16 cellular contexts compared by ENCODE assay signal in genomic region chr2:216714412-216714775, GRCh38. TPM values are rescaled to one million over a fixed set of nuclear protein-coding genes. Genes with fewer than 3 reads are reported as not detected.
DNase-seq lines count a peak whose midpoint lies in the region; ATAC-seq and TF ChIP-seq lines count a peak whose summit lies in the region.
"Had no signal": no experiment of that assay in that cellular context is flagged by ENCODE, and none has a peak within 500 bp of the region (broad histone marks: within the 10 kb centered on the region; RNA-seq: fewer than 3 reads in every experiment).

No MANE protein-coding gene starts in this region.

- no peak for TF ChIP-seq CTCF in foreskin keratinocyte (conservative IDR thresholded peaks at IDR 0.05)
- no peak for TF ChIP-seq CTCF in smooth muscle cell (IDR thresholded peaks at IDR 0.05; ENCODE audit: borderline replicate concordance, insufficient read depth, poor library complexity, severe bottlenecking)

- no peaks in the 10 kb centered on the region for H3K36me3 Mint-ChIP-seq in naive thymus-derived CD4-positive, alpha-beta T cell

- H3K27ac Mint-ChIP-seq in naive thymus-derived CD4-positive, alpha-beta T cell, result no peak overlapping the region
- H3K27ac Mint-ChIP-seq: CD4-positive, alpha-beta T cell had no signal

- ATAC-seq in SK-N-SH treated with all-trans-retinoic acid at 6 μM for 48 hours (peak; percentile 5; the same call in 1 of the 3 replicates), foreskin keratinocyte (peak; percentile 43)
- ATAC-seq in naive thymus-derived CD4-positive, alpha-beta T cell, result no peak
- ATAC-seq: HepG2, left lobe of liver, right lobe of liver had no signal

- H3K27me3 ChIP-seq in foreskin keratinocyte (no peaks in the 10 kb centered on the region), smooth muscle cell (ENCODE audit: low read depth) (no peaks in the 10 kb centered on the region), H7 (ENCODE audit: control insufficient read depth, insufficient read depth, low read length) (no peaks in the 10 kb centered on the region)
- no peaks in the 10 kb centered on the region for H3K27me3 ChIP-seq in naive thymus-derived CD4-positive, alpha-beta T cell (ENCODE audit: control insufficient read depth in 2 of 2, insufficient read depth in 2 of 2, low read length in 2 of 2)
- H3K27me3 ChIP-seq: right lobe of liver had no signal

- H2AFZ ChIP-seq in smooth muscle cell (ENCODE audit: low read depth), result no peak overlapping the region

- H3K4me1 ChIP-seq in foreskin keratinocyte (peaks cover 53% of the 10 kb centered on the region), smooth muscle cell (ENCODE audit: low read depth) (peaks cover 7% of the 10 kb centered on the region)
- H3K4me1 ChIP-seq in naive thymus-derived CD4-positive, alpha-beta T cell (ENCODE audit: control insufficient read depth in 2 of 2, insufficient read depth in 2 of 2, low read length in 2 of 2), result no peaks in the 10 kb centered on the region
- H3K4me1 ChIP-seq: right lobe of liver had no signal

- peak overlapping the region; percentile 56 for H3K27ac ChIP-seq in foreskin keratinocyte
- peak overlapping the region; percentile 64 for H3K27ac ChIP-seq in smooth muscle cell (ENCODE audit: low read depth)
- H3K27ac ChIP-seq in naive thymus-derived CD4-positive, alpha-beta T cell (ENCODE audit: low read depth, low read length), result no peak overlapping the region
- H3K27ac ChIP-seq: right lobe of liver had no signal

- no peaks in the 10 kb centered on the region for H3F3A ChIP-seq in smooth muscle cell (ENCODE audit: low read depth)

- POLR2A ChIA-PET in naive thymus-derived CD4-positive, alpha-beta T cell (lab: Charles Lee), result no interaction called here

- H3K4me3 Mint-ChIP-seq in naive thymus-derived CD4-positive, alpha-beta T cell, result no peak overlapping the region
- H3K4me3 Mint-ChIP-seq: CD4-positive, alpha-beta T cell had no signal

- H3K4me3 ChIP-seq in smooth muscle cell (no peak overlapping the region), H7 (ENCODE audit: insufficient read depth, low read depth, low read length) (no peak overlapping the region)
- no peak overlapping the region for H3K4me3 ChIP-seq in naive thymus-derived CD4-positive, alpha-beta T cell (ENCODE audit: low read length)
- H3K4me3 ChIP-seq: right lobe of liver had no signal

- WGBS in smooth muscle cell (ENCODE audit: low lambda C conversion rate), result 70% methylated on average over 3 of the region's 3 CpGs

- peak; percentile 37 for DNase-seq in GM03348 (ENCODE audit: low spot score)
- DNase-seq in foreskin keratinocyte, result peak; percentile 75 to 93
- DNase-seq in smooth muscle cell (lab: John Stamatoyannopoulos, UW; ENCODE audit: unreplicated experiment), result no peak
- DNase-seq in CD1c-positive myeloid dendritic cell (ENCODE audit: extremely low spot score), result no peak
- no peak for DNase-seq in H7
- no peak for DNase-seq in activated CD4-positive, alpha-beta T cell treated with anti-CD3 and anti-CD28 coated beads for 1 hour
- no peak for DNase-seq in naive thymus-derived CD4-positive, alpha-beta T cell
- DNase-seq: CD4-positive, alpha-beta T cell; dermis blood vessel endothelial cell; NCI-H1105; NCI-H2227 treated with DMSO at 0.1 percent for 48 hours; right lobe of liver; stimulated activated naive CD4-positive, alpha-beta T cell had no signal

- H3K4me2 ChIP-seq in smooth muscle cell, result peak overlapping the region; percentile 16

- no peaks in the 10 kb centered on the region for H4K20me1 ChIP-seq in smooth muscle cell (ENCODE audit: low read depth)

- peaks cover 0 to 23% (median 10%) of the 10 kb centered on the region in 5 donors for H3K27me3 Mint-ChIP-seq in naive thymus-derived CD4-positive, alpha-beta T cell
- H3K27me3 Mint-ChIP-seq: CD4-positive, alpha-beta T cell had no signal

- H3K36me3 ChIP-seq in smooth muscle cell (ENCODE audit: low read depth) (no peaks in the 10 kb centered on the region), H7 (replicated peaks; ENCODE audit: control insufficient read depth, insufficient read depth, low read length) (no peaks in the 10 kb centered on the region)
- H3K36me3 ChIP-seq in naive thymus-derived CD4-positive, alpha-beta T cell (ENCODE audit: control insufficient read depth in 2 of 3, insufficient read depth in 3 of 3, low read length in 3 of 3), result no peaks in the 10 kb centered on the region
- H3K36me3 ChIP-seq: right lobe of liver had no signal

- peaks cover under 1% of the 10 kb centered on the region for H3K9me3 ChIP-seq in smooth muscle cell (replicated peaks; ENCODE audit: low read depth)
- no peaks in the 10 kb centered on the region for H3K9me3 ChIP-seq in naive thymus-derived CD4-positive, alpha-beta T cell (ENCODE audit: control insufficient read depth in 2 of 3, low read length in 3 of 3)
- H3K9me3 ChIP-seq: right lobe of liver had no signal

- intact Hi-C loops in naive thymus-derived CD4-positive, alpha-beta T cell (cut with micrococcal nuclease), result no loop called here

- no peaks in the 10 kb centered on the region for H3K79me2 ChIP-seq in smooth muscle cell (ENCODE audit: low read depth)

- peaks cover 0 to 5% (median 0%) of the 10 kb centered on the region in 11 donors for H3K9me3 Mint-ChIP-seq in naive thymus-derived CD4-positive, alpha-beta T cell
- H3K9me3 Mint-ChIP-seq: CD4-positive, alpha-beta T cell had no signal

- H3K9ac ChIP-seq in smooth muscle cell (ENCODE audit: low read depth), result peak overlapping the region; percentile 39

- H3K4me1 Mint-ChIP-seq in naive thymus-derived CD4-positive, alpha-beta T cell, result no peaks in the 10 kb centered on the region

- CTCF ChIA-PET in naive thymus-derived CD4-positive, alpha-beta T cell (lab: Charles Lee), result no interaction called here

TF ChIP-seq in SK-N-SH treated with all-trans-retinoic acid at 6 μM for 48 hours, 23 proteins besides CTCF, POLR2A, EP300 and RAD21:
- TF ChIP-seq ESRRG (CRISPR knock-in tag; IDR thresholded peaks at IDR 0.05) (no peak), BACH2 (CRISPR knock-in tag; IDR thresholded peaks at IDR 0.05; ENCODE audit: borderline replicate concordance) (no peak), RARB (CRISPR knock-in tag; IDR thresholded peaks at IDR 0.05) (no peak), TCF4 (CRISPR knock-in tag; IDR thresholded peaks at IDR 0.05; ENCODE audit: borderline replicate concordance) (no peak), ZC3H10 (CRISPR knock-in tag; IDR thresholded peaks at IDR 0.05) (no peak), ISL1 (CRISPR knock-in tag; IDR thresholded peaks at IDR 0.05) (no peak), ZNF8 (CRISPR knock-in tag; IDR thresholded peaks at IDR 0.05) (no peak)
- TF ChIP-seq, protein P1, sequence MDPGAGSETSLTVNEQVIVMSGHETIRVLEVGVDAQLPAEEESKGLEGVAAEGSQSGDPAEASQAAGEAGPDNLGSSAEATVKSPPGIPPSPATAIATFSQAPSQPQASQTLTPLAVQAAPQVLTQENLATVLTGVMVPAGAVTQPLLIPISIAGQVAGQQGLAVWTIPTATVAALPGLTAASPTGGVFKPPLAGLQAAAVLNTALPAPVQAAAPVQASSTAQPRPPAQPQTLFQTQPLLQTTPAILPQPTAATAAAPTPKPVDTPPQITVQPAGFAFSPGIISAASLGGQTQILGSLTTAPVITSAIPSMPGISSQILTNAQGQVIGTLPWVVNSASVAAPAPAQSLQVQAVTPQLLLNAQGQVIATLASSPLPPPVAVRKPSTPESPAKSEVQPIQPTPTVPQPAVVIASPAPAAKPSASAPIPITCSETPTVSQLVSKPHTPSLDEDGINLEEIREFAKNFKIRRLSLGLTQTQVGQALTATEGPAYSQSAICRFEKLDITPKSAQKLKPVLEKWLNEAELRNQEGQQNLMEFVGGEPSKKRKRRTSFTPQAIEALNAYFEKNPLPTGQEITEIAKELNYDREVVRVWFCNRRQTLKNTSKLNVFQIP (CRISPR knock-in tag; IDR thresholded peaks at IDR 0.05; ENCODE audit: borderline replicate concordance, low read depth), result no peak
- TF ChIP-seq, protein P2, sequence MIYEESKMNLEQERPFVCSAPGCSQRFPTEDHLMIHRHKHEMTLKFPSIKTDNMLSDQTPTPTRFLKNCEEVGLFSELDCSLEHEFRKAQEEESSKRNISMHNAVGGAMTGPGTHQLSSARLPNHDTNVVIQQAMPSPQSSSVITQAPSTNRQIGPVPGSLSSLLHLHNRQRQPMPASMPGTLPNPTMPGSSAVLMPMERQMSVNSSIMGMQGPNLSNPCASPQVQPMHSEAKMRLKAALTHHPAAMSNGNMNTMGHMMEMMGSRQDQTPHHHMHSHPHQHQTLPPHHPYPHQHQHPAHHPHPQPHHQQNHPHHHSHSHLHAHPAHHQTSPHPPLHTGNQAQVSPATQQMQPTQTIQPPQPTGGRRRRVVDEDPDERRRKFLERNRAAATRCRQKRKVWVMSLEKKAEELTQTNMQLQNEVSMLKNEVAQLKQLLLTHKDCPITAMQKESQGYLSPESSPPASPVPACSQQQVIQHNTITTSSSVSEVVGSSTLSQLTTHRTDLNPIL (CRISPR knock-in tag; IDR thresholded peaks at IDR 0.05; ENCODE audit: low read depth), result no peak

RNA-seq across cellular contexts. Expression of gene IGFBP5, which starts 19.0 kb away (rescaled TPM):
- total RNA-seq in foreskin keratinocyte (0.20 and 0.28 TPM in 2 replicates), smooth muscle cell (766 and 787 TPM in 2 replicates)
- polyA plus RNA-seq in foreskin keratinocyte (0.07 and 0.19 TPM in 2 replicates), smooth muscle cell (381 and 426 TPM in 2 replicates)
- total RNA-seq in H7 (2014; rRNA removed; shearing (Covaris generic)), result 2.9 and 10.2 TPM in 2 replicates
- total RNA-seq in naive thymus-derived CD4-positive, alpha-beta T cell, result not detected
- not detected for polyA plus RNA-seq in naive thymus-derived CD4-positive, alpha-beta T cell
- total RNA-seq: CD4-positive, alpha-beta T cell; HepG2 had no signal

Comparison
In these comparisons a context has a peak if more than half of its experiments do, and no peak if none do; other contexts are left out.
1. DNase-seq: peak in GM03348 (single experiment) and foreskin keratinocyte (2 of 2); none in smooth muscle cell (single experiment), CD1c-positive myeloid dendritic cell (single experiment), H7 (single experiment), activated CD4-positive, alpha-beta T cell treated with anti-CD3 and anti-CD28 coated beads for 1 hour (single experiment) and naive thymus-derived CD4-positive, alpha-beta T cell (0 of 9).
2. RNA of gene IGFBP5, which starts 19.0 kb away (total RNA-seq): 766 to 787 TPM in smooth muscle cell; 2.9 to 10.2 TPM in H7, 0.20 to 0.28 TPM in foreskin keratinocyte and not detected in naive thymus-derived CD4-positive, alpha-beta T cell; every median in the first group is over 10 times any median in the second.